9 cellular contexts compared by ENCODE assay signal in the genomic region with DNA sequence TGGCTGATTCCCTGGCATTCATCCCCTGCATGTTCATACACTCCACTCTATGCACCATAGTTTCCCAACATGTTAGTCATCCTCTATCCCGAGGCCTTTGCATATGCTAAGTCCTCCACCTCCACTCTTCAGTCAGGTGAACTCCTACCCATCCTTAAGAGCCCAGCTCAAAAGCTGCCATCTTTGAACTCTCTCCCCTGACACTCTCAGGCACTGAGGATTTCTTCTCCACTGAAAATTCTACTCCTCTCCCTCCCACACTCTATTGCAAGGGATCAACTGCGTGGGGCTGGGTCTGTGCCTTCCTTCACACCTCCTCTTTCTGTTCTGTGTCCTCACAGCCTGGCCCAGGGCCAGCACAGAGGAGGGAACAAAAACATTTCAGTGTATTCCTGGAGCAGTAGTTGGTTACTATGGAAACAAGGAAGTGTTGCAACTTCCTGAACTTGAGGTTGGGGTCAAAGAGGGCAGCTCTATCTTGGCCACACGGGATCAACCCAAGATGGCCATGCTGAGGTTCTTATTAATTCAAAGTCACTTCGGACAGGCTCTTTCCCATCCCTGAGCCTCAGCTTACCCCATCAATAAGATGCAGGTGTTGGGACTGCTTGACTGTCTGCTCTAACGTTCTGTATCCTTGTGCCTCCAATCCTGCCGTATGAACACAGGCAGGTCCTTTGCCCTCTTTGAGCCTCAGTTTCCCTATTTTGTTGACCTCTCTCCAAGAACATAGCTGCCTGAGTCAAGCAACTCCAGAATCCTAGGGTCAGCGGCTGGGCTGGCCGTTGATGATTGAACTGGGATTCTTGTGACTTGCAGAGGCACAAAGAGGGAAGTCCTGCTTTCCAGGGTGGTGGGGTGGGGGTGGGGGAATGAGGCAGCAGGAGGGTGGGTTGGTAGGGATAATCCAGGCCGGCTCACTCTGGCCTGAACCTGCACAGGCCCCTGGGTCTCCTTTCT. TPM values are rescaled to one million over a fixed set of nuclear protein-coding genes. Genes with fewer than 3 reads are reported as not detected.
DNase-seq lines count a peak whose midpoint lies in the region; ATAC-seq, FAIRE-seq and TF ChIP-seq lines count a peak whose summit lies in the region.
"Had no signal": no experiment of that assay in that cellular context is flagged by ENCODE, and none has a peak within 500 bp of the region (broad histone marks: within the 10 kb centered on the region; RNA-seq: fewer than 3 reads in every experiment).

No MANE protein-coding gene starts in this region.

- intact Hi-C loops in activated CD4-positive, alpha-beta T cell treated with anti-CD3 and anti-CD28 coated beads for 36 hours (cut with DNase I, micrococcal nuclease) = no loop called here

- H3K36me3 ChIP-seq in bronchial epithelial cell (ENCODE audit: control insufficient read depth, insufficient read depth, low read length) = peaks cover 1% of the 10 kb centered on the region
- peaks cover 3% of the 10 kb centered on the region for H3K36me3 ChIP-seq in kidney epithelial cell (ENCODE audit: control insufficient read depth, insufficient read depth, low read length)

- no peaks in the 10 kb centered on the region for H3K9me3 Mint-ChIP-seq in activated CD4-positive, alpha-beta T cell treated with anti-CD3 and anti-CD28 coated beads for 36 hours (ENCODE audit: low read depth)
- H3K9me3 Mint-ChIP-seq in stimulated activated naive B cell treated with anti-CD40 and anti-IgM and Interleukin-4, amounts not matched to agents 10 μg/mL and 1 μg/mL and 100 μg/mL, for 72 hours = peaks cover 3% of the 10 kb centered on the region in 2 donors
- H3K9me3 Mint-ChIP-seq: activated T-cell treated with anti-CD3 and anti-CD28 coated beads, Interleukin-2, amount 50 U/mL, for 72 hours had no signal

- H3K27me3 Mint-ChIP-seq in activated CD4-positive, alpha-beta T cell treated with anti-CD3 and anti-CD28 coated beads for 36 hours = no peaks in the 10 kb centered on the region
- peaks cover 36 to 37% of the 10 kb centered on the region in 2 donors for H3K27me3 Mint-ChIP-seq in stimulated activated naive B cell treated with anti-CD40 and anti-IgM and Interleukin-4, amounts not matched to agents 10 μg/mL and 1 μg/mL and 100 μg/mL, for 72 hours

- H3K36me3 Mint-ChIP-seq in activated CD4-positive, alpha-beta T cell treated with anti-CD3 and anti-CD28 coated beads for 36 hours (ENCODE audit: low read depth) = no peaks in the 10 kb centered on the region
- peaks cover 2 to 5% of the 10 kb centered on the region in 2 donors for H3K36me3 Mint-ChIP-seq in stimulated activated naive B cell treated with anti-CD40 and anti-IgM and Interleukin-4, amounts not matched to agents 10 μg/mL and 1 μg/mL and 100 μg/mL, for 72 hours

- CTCF ChIA-PET in activated CD4-positive, alpha-beta T cell treated with anti-CD3 and anti-CD28 coated beads for 36 hours (lab: Charles Lee) = interaction anchor here (0.6 to 0.7 kb wide), 3 partner anchors 18 to 244 kb away, joined by 3 to 4 read pairs (median 3); no protein-coding TSS in a partner anchor

- H3K4me1 Mint-ChIP-seq in activated CD4-positive, alpha-beta T cell treated with anti-CD3 and anti-CD28 coated beads for 36 hours = peaks cover 18% of the 10 kb centered on the region
- peaks cover 44 to 63% of the 10 kb centered on the region in 2 donors for H3K4me1 Mint-ChIP-seq in stimulated activated naive B cell treated with anti-CD40 and anti-IgM and Interleukin-4, amounts not matched to agents 10 μg/mL and 1 μg/mL and 100 μg/mL, for 72 hours

- TF ChIP-seq CTCF in bronchial epithelial cell (IDR thresholded peaks at IDR 0.05; ENCODE audit: insufficient read depth, low read length, severe bottlenecking) (no peak), kidney epithelial cell (IDR thresholded peaks at IDR 0.05; ENCODE audit: insufficient read depth, low read length, poor library complexity, severe bottlenecking) (no peak)

- H3K4me3 Mint-ChIP-seq in activated CD4-positive, alpha-beta T cell treated with anti-CD3 and anti-CD28 coated beads for 36 hours = no peak overlapping the region
- H3K4me3 Mint-ChIP-seq in stimulated activated naive B cell treated with anti-CD40 and anti-IgM and Interleukin-4, amounts not matched to agents 10 μg/mL and 1 μg/mL and 100 μg/mL, for 72 hours = peak overlapping the region; percentile 56 to 60
- H3K4me3 Mint-ChIP-seq: activated T-cell treated with anti-CD3 and anti-CD28 coated beads, Interleukin-2, amount 50 U/mL, for 72 hours had no signal

- peak; percentile 23 for ATAC-seq in activated CD4-positive, alpha-beta T cell treated with anti-CD3 and anti-CD28 coated beads for 36 hours
- peak in 1 of 2 donors; percentile 25 for ATAC-seq in stimulated activated naive B cell treated with anti-CD40 and anti-IgM and Interleukin-4, amounts not matched to agents 10 μg/mL and 1 μg/mL and 100 μg/mL, for 72 hours (replicated peaks)

- no peak overlapping the region for H3K27ac Mint-ChIP-seq in activated CD4-positive, alpha-beta T cell treated with anti-CD3 and anti-CD28 coated beads for 36 hours
- H3K27ac Mint-ChIP-seq in stimulated activated naive B cell treated with anti-CD40 and anti-IgM and Interleukin-4, amounts not matched to agents 10 μg/mL and 1 μg/mL and 100 μg/mL, for 72 hours = peak overlapping the region; percentile 52
- H3K27ac Mint-ChIP-seq: activated T-cell treated with anti-CD3 and anti-CD28 coated beads, Interleukin-2, amount 50 U/mL, for 72 hours had no signal

- H3K4me3 ChIP-seq in bronchial epithelial cell (ENCODE audit: low read depth, low read length) (no peak overlapping the region), kidney epithelial cell (ENCODE audit: low read depth, low read length) (no peak overlapping the region)

- DNase-seq in activated CD4-positive, alpha-beta T cell treated with anti-CD3 and anti-CD28 coated beads for 36 hours = peak; percentile 36
- no peak for DNase-seq in activated CD4-positive, alpha-beta T cell treated with anti-CD3 and anti-CD28 coated beads for 4 hours
- DNase-seq in NOMO-1 treated with dmso at 0.1 percent for 144 hours (lab: John Stamatoyannopoulos, UW; ENCODE audit: unreplicated experiment) (peak; percentile 81), bronchial epithelial cell (ENCODE audit: low read depth) (peak; percentile 93), kidney epithelial cell (ENCODE audit: low read depth) (peak; percentile 79), RKO (ENCODE audit: low spot score) (no peak), NCI-H510A treated with DMSO at 0.1 percent for 48 hours (lab: John Stamatoyannopoulos, UW) (no peak)
- no peak for DNase-seq in stimulated activated naive B cell treated with anti-CD40 and anti-IgM and Interleukin-4, amounts not matched to agents 10 μg/mL and 1 μg/mL and 100 μg/mL, for 72 hours

- POLR2A ChIA-PET in activated CD4-positive, alpha-beta T cell treated with anti-CD3 and anti-CD28 coated beads for 36 hours (lab: Charles Lee) = no interaction called here

- FAIRE-seq in bronchial epithelial cell (lab: Jason Lieb, UNC) = no peak

- no peaks in the 10 kb centered on the region for H3K27me3 ChIP-seq in bronchial epithelial cell (ENCODE audit: control insufficient read depth, insufficient read depth, low read length)
- H3K27me3 ChIP-seq in kidney epithelial cell (ENCODE audit: control insufficient read depth, insufficient read depth, low read length) = no peaks in the 10 kb centered on the region

RNA-seq across cellular contexts. Expression of gene ZMIZ1, which starts 15.5 kb away (rescaled TPM):
- 10 to 100 TPM; 33.9 to 34.3 TPM for total RNA-seq in activated CD4-positive, alpha-beta T cell treated with anti-CD3 and anti-CD28 coated beads for 36 hours
- 6.3 and 9.0 TPM in 2 replicates for total RNA-seq in bronchial epithelial cell
- total RNA-seq in kidney epithelial cell = 57.5 and 73.9 TPM in 2 replicates

Comparison
In these comparisons a context has a peak if more than half of its experiments do, and no peak if none do; other contexts are left out.
1. DNase-seq: peak in activated CD4-positive, alpha-beta T cell treated with anti-CD3 and anti-CD28 coated beads for 36 hours (single experiment), NOMO-1 treated with dmso at 0.1 percent for 144 hours (single experiment), bronchial epithelial cell (single experiment) and kidney epithelial cell (single experiment); none in activated CD4-positive, alpha-beta T cell treated with anti-CD3 and anti-CD28 coated beads for 4 hours (0 of 2), stimulated activated naive B cell treated with anti-CD40 and anti-IgM and Interleukin-4, amounts not matched to agents 10 μg/mL and 1 μg/mL and 100 μg/mL, for 72 hours (single experiment), RKO (single experiment) and NCI-H510A treated with DMSO at 0.1 percent for 48 hours (single experiment).